In the genomic region with DNA sequence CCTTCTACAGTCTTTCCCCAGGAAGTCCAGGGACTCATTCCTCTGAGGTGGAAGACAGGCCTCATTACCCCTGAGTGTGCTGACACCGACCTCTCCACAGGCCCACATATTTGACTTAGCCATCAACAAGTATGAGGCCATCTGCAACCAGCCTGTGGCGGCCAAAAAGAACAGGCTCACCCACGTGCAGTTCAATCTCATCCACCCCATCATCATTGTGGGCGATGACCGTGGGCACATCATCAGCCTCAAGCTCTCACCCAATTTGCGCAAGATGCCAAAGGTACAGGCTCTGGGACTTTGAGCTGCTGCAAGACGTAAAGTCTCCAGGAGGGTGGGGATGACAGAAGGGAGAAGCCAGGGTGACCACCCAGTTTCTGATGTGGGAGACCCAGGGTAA, we compare ENCODE assay signal across 26 cellular contexts. TPM values are rescaled to one million over a fixed set of nuclear protein-coding genes. Genes with fewer than 3 reads are reported as not detected.
"Had no signal": no experiment of that assay in that cellular context is flagged by ENCODE, and none has a peak within 500 bp of the region (broad histone marks: within the 10 kb centered on the region; RNA-seq: fewer than 3 reads in every experiment).

No MANE protein-coding gene starts in this region.

- H3K4me3 Mint-ChIP-seq: activated CD4-positive, alpha-beta T cell treated with anti-CD3 and anti-CD28 coated beads, Interleukin-2, amount 10 ng/mL, durations not matched to agents 24 days and 14 days; activated CD8-positive, alpha-beta memory T cell treated with anti-CD3 and anti-CD28 coated beads, Interleukin-2, amount 10 ng/mL, durations not matched to agents 7 days and 5 days; activated naive CD4-positive, alpha-beta T cell treated with anti-CD3 and anti-CD28 coated beads for 36 hours; activated naive CD8-positive, alpha-beta T cell treated with anti-CD3 and anti-CD28 coated beads, Interleukin-2, amount 10 ng/mL, durations not matched to agents 7 days and 5 days; activated T-cell treated with anti-CD3 and anti-CD28 coated beads, Interleukin-2, amount 50 U/mL, for 24 hours; activated T-helper 1 cell treated with anti-CD3 and anti-CD28 coated beads, Interleukin-12 subunit alpha, Interleukin-12 subunit beta, Interleukin-2, Interleukin-4 antibody, amounts not matched to agents 30 ng/mL and 10 ng/mL and 1 ng/mL, durations not matched to agents 14 hours and 24 hours and 36 hours; T-helper 1 cell treated with Interleukin-12 subunit alpha and Interleukin-12 subunit beta and Interleukin-4 antibody, amounts not matched to agents 30 μg/mL and 1 μg/mL, for 36 hours; WTC11 had no signal

- H3K27me3 ChIP-seq: adrenal gland had no signal

- DNase-seq: activated CD4-positive, alpha-beta T cell treated with anti-CD3 and anti-CD28 coated beads, Interleukin-2, amount 10 ng/mL, durations not matched to agents 24 days and 14 days; activated CD4-positive, alpha-beta T cell treated with anti-CD3 and anti-CD28 coated beads, Interleukin-2, amount 50 U/mL, for 48 hours; activated CD4-positive, CD25-positive, alpha-beta regulatory T cell treated with anti-CD3 and anti-CD28 coated beads, Interleukin-2, amount 50 U/mL, for 72 hours; activated CD8-positive, alpha-beta memory T cell treated with anti-CD3 and anti-CD28 coated beads, Interleukin-2, amount 10 ng/mL, durations not matched to agents 7 days and 5 days; activated gamma-delta T cell; activated naive CD4-positive, alpha-beta T cell treated with anti-CD3 and anti-CD28 coated beads for 36 hours; activated naive CD8-positive, alpha-beta T cell treated with anti-CD3 and anti-CD28 coated beads, Interleukin-2, amount 10 ng/mL, durations not matched to agents 7 days and 5 days; activated T-cell treated with anti-CD3 and anti-CD28 coated beads, Interleukin-2, amount 50 U/mL, for 24 hours; adrenal gland; anterior cingulate cortex; central memory CD4-positive, alpha-beta T cell; Kasumi-1; NCI-H146; NCI-H187 treated with DMSO at 0.1 percent for 48 hours; NCI-H2171 treated with DMSO at 0.1 percent for 48 hours; NCI-H226; NCI-H526; NK-92 treated with Interleukin-12 subunit alpha and Interleukin-12 subunit beta, amount 100 ng/mL, for 24 hours; PC-3; SHP77 treated with DMSO at 0.1 percent for 48 hours had no signal

- H3K9me3 ChIP-seq: adrenal gland had no signal

- H3K4me3 ChIP-seq: adrenal gland, K562 had no signal

- H3K27ac Mint-ChIP-seq: activated CD4-positive, alpha-beta T cell treated with anti-CD3 and anti-CD28 coated beads, Interleukin-2, amount 10 ng/mL, durations not matched to agents 24 days and 14 days; activated CD8-positive, alpha-beta memory T cell treated with anti-CD3 and anti-CD28 coated beads, Interleukin-2, amount 10 ng/mL, durations not matched to agents 7 days and 5 days; activated naive CD4-positive, alpha-beta T cell treated with anti-CD3 and anti-CD28 coated beads for 36 hours; activated naive CD8-positive, alpha-beta T cell treated with anti-CD3 and anti-CD28 coated beads, Interleukin-2, amount 10 ng/mL, durations not matched to agents 7 days and 5 days; activated T-cell treated with anti-CD3 and anti-CD28 coated beads, Interleukin-2, amount 50 U/mL, for 24 hours; activated T-helper 1 cell treated with anti-CD3 and anti-CD28 coated beads, Interleukin-12 subunit alpha, Interleukin-12 subunit beta, Interleukin-2, Interleukin-4 antibody, amounts not matched to agents 30 ng/mL and 10 ng/mL and 1 ng/mL, durations not matched to agents 14 hours and 24 hours and 36 hours; T-helper 1 cell treated with Interleukin-12 subunit alpha and Interleukin-12 subunit beta and Interleukin-4 antibody, amounts not matched to agents 30 μg/mL and 1 μg/mL, for 36 hours; WTC11 had no signal

- H3K27ac ChIP-seq: adrenal gland had no signal

- ATAC-seq: activated CD8-positive, alpha-beta memory T cell treated with anti-CD3 and anti-CD28 coated beads, Interleukin-2, amount 10 ng/mL, durations not matched to agents 7 days and 5 days; K562; PC-3; WTC11 had no signal

- H3K9me3 Mint-ChIP-seq: activated CD4-positive, alpha-beta T cell treated with anti-CD3 and anti-CD28 coated beads, Interleukin-2, amount 10 ng/mL, durations not matched to agents 24 days and 14 days; activated naive CD4-positive, alpha-beta T cell treated with anti-CD3 and anti-CD28 coated beads for 36 hours; activated naive CD8-positive, alpha-beta T cell treated with anti-CD3 and anti-CD28 coated beads, Interleukin-2, amount 10 ng/mL, durations not matched to agents 7 days and 5 days; activated T-cell treated with anti-CD3 and anti-CD28 coated beads, Interleukin-2, amount 50 U/mL, for 24 hours; activated T-helper 1 cell treated with anti-CD3 and anti-CD28 coated beads, Interleukin-12 subunit alpha, Interleukin-12 subunit beta, Interleukin-2, Interleukin-4 antibody, amounts not matched to agents 30 ng/mL and 10 ng/mL and 1 ng/mL, durations not matched to agents 14 hours and 24 hours and 36 hours; T-helper 1 cell treated with Interleukin-12 subunit alpha and Interleukin-12 subunit beta and Interleukin-4 antibody, amounts not matched to agents 30 μg/mL and 1 μg/mL, for 36 hours; WTC11 had no signal

- H3K36me3 Mint-ChIP-seq: activated CD8-positive, alpha-beta memory T cell treated with anti-CD3 and anti-CD28 coated beads, Interleukin-2, amount 10 ng/mL, durations not matched to agents 7 days and 5 days; activated naive CD8-positive, alpha-beta T cell treated with anti-CD3 and anti-CD28 coated beads, Interleukin-2, amount 10 ng/mL, durations not matched to agents 7 days and 5 days; WTC11 had no signal

- H3K36me3 ChIP-seq: adrenal gland had no signal

- H3K4me1 ChIP-seq: adrenal gland had no signal

- H3K4me1 Mint-ChIP-seq: activated CD4-positive, alpha-beta T cell treated with anti-CD3 and anti-CD28 coated beads, Interleukin-2, amount 10 ng/mL, durations not matched to agents 24 days and 14 days; activated CD8-positive, alpha-beta memory T cell treated with anti-CD3 and anti-CD28 coated beads, Interleukin-2, amount 10 ng/mL, durations not matched to agents 7 days and 5 days; activated naive CD8-positive, alpha-beta T cell treated with anti-CD3 and anti-CD28 coated beads, Interleukin-2, amount 10 ng/mL, durations not matched to agents 7 days and 5 days had no signal

- FAIRE-seq: K562, RCC 7860 had no signal

RNA-seq across cellular contexts. Expression of a gene that starts 5.6 kb away (rescaled TPM):
- total RNA-seq: activated CD4-positive, alpha-beta T cell treated with anti-CD3 and anti-CD28 coated beads, Interleukin-2, amount 10 ng/mL, durations not matched to agents 24 days and 14 days; activated CD8-positive, alpha-beta memory T cell treated with anti-CD3 and anti-CD28 coated beads, Interleukin-2, amount 10 ng/mL, durations not matched to agents 7 days and 5 days; activated naive CD8-positive, alpha-beta T cell treated with anti-CD3 and anti-CD28 coated beads, Interleukin-2, amount 10 ng/mL, durations not matched to agents 7 days and 5 days; activated T-helper 1 cell treated with anti-CD3 and anti-CD28 coated beads, Interleukin-12 subunit alpha, Interleukin-12 subunit beta, Interleukin-2, Interleukin-4 antibody, amounts not matched to agents 30 ng/mL and 10 ng/mL and 1 ng/mL, durations not matched to agents 14 hours and 24 hours and 36 hours; NCI-H460 had no signal

RNA-seq across cellular contexts. Expression of a gene that starts 58.6 kb away (rescaled TPM):
- total RNA-seq: activated CD4-positive, alpha-beta T cell treated with anti-CD3 and anti-CD28 coated beads, Interleukin-2, amount 10 ng/mL, durations not matched to agents 24 days and 14 days; activated CD8-positive, alpha-beta memory T cell treated with anti-CD3 and anti-CD28 coated beads, Interleukin-2, amount 10 ng/mL, durations not matched to agents 7 days and 5 days; activated naive CD8-positive, alpha-beta T cell treated with anti-CD3 and anti-CD28 coated beads, Interleukin-2, amount 10 ng/mL, durations not matched to agents 7 days and 5 days; activated T-helper 1 cell treated with anti-CD3 and anti-CD28 coated beads, Interleukin-12 subunit alpha, Interleukin-12 subunit beta, Interleukin-2, Interleukin-4 antibody, amounts not matched to agents 30 ng/mL and 10 ng/mL and 1 ng/mL, durations not matched to agents 14 hours and 24 hours and 36 hours; K562; PC-3 had no signal
